13 cellular contexts compared by ENCODE assay signal in the genomic region with DNA sequence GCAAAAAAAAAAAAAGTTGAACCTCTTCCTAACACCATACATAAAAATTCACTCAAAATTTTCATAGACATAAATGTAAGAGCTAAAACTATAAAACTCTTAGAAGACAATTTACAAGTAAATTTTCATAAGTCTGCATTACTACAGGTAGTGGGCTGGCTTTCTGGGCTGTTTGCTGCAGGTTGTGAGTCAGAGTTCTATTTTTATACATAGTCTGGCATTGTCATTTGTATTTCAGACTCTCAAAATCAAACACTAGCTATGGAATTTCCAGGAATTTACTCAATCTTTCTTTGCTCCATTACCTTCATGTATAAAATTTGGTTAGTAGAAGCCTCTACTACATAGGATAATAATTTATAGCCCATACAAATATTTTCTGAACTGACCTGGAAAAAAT.
DNase-seq lines count a peak whose midpoint lies in the region; TF ChIP-seq lines count a peak whose summit lies in the region.
"Had no signal": no experiment of that assay in that cellular context is flagged by ENCODE, and none has a peak within 500 bp of the region (broad histone marks: within the 10 kb centered on the region; RNA-seq: fewer than 3 reads in every experiment).

No MANE protein-coding gene starts in this region.

- no peak for TF ChIP-seq POLR2A in prostate gland (IDR thresholded peaks at IDR 0.05)

- DNase-seq in HT1080 (ENCODE audit: low read depth) (peak; percentile 37), amniotic epithelial cell (ENCODE audit: low read depth) (peak; percentile 24), glomerular visceral epithelial cell (ENCODE audit: extremely low spot score) (peak; percentile 61), retinal pigment epithelial cell (ENCODE audit: low read depth) (peak; percentile 59), prostate gland (ENCODE audit: low spot score) (no peak), GM10248 (ENCODE audit: extremely low spot score) (no peak), NCI-H128 (lab: John Stamatoyannopoulos, UW; ENCODE audit: unreplicated experiment) (no peak)
- DNase-seq: AML-193, KBM-7, MG63, NCI-H1105, NCI-H187, SJCRH30 had no signal

- H3K4me3 ChIP-seq in retinal pigment epithelial cell (ENCODE audit: low read length) (no peak overlapping the region), prostate gland (no peak overlapping the region)
- H3K4me3 ChIP-seq: MG63, SJCRH30 had no signal

- CTCF ChIA-PET in GM10248 (lab: Yijun Ruan, JAX): no interaction called here

- H3K27ac ChIP-seq in prostate gland: no peak overlapping the region
- H3K27ac ChIP-seq: SJCRH30 had no signal

- no peak for TF ChIP-seq CTCF in retinal pigment epithelial cell (conservative IDR thresholded peaks at IDR 0.05; ENCODE audit: low read depth, low read length)
- no peak for TF ChIP-seq CTCF in prostate gland (IDR thresholded peaks at IDR 0.05)
- no peak for TF ChIP-seq CTCF in GM10248 (IDR thresholded peaks at IDR 0.05; ENCODE audit: control extremely low read depth, extremely low read depth, low read depth, missing control alignments)

- no peaks in the 10 kb centered on the region for H3K4me1 ChIP-seq in prostate gland (replicated peaks)

- POLR2A ChIA-PET in GM10248 (lab: Yijun Ruan, JAX): no interaction called here

- H3K36me3 ChIP-seq in prostate gland: no peaks in the 10 kb centered on the region
- H3K36me3 ChIP-seq: MG63, SJCRH30 had no signal

- no peaks in the 10 kb centered on the region for H3K27me3 ChIP-seq in prostate gland (replicated peaks; ENCODE audit: insufficient read depth)
- H3K27me3 ChIP-seq: MG63, SJCRH30 had no signal

- intact Hi-C loops in prostate gland (cut with DNase I): no loop called here

- no peaks in the 10 kb centered on the region for H3K9me3 ChIP-seq in prostate gland
- H3K9me3 ChIP-seq: MG63, SJCRH30 had no signal

Comparison
In these comparisons a context has a peak if more than half of its experiments do, and no peak if none do; other contexts are left out.
1. DNase-seq: peak in HT1080 (single experiment), amniotic epithelial cell (single experiment), glomerular visceral epithelial cell (single experiment) and retinal pigment epithelial cell (single experiment); none in prostate gland (single experiment), GM10248 (single experiment) and NCI-H128 (single experiment).